In genomic region chr18:22169011-22169888, GRCh38 we compare ENCODE assay signal across 8 cellular contexts. TPM values are rescaled to one million over a fixed set of nuclear protein-coding genes. Genes with fewer than 3 reads are reported as not detected.
DNase-seq lines count a peak whose midpoint lies in the region; ATAC-seq and TF ChIP-seq lines count a peak whose summit lies in the region.

Gene GATA6, plus strand, starts transcription at chr18:22169589. Its CDS starts 1,556 bp downstream, at chr18:22171145.

- H3K36me3 ChIP-seq in HEK293 (ENCODE audit: control insufficient read depth in 2 of 2, insufficient read depth in 1 of 2, low read length in 2 of 2) = peaks cover 0 to 31% of the 10 kb centered on the region in 2 experiments; a peak in 1 of 3 replicates

- H3K27ac ChIP-seq in HEK293 (ENCODE audit: extremely low read depth, low read depth, low read length) = peak within 1 kb of the TSS; percentile 100

- no peaks in the 10 kb centered on the region for H3K9me3 ChIP-seq in HEK293 (ENCODE audit: control insufficient read depth, insufficient read depth, low read depth, low read length)

- H3K4me3 Mint-ChIP-seq in Calu3 (ENCODE audit: low read depth, unreplicated experiment) (peak within 1 kb of the TSS; percentile 98), nephron (peak within 1 kb of the TSS; percentile 93 to 99 (median 95))

- peaks cover under 1% of the 10 kb centered on the region for H3K4me1 ChIP-seq in HEK293 (ENCODE audit: control insufficient read depth, insufficient read depth, low read length)

- TF ChIP-seq CTCF in Calu3 (IDR thresholded peaks at IDR 0.05; ENCODE audit: unreplicated experiment) = no peak
- TF ChIP-seq CTCF in HEK293 (tag by site-specific recombination; IDR thresholded peaks at IDR 0.05) = peak; percentile 90
- TF ChIP-seq CTCF in fibroblast of the aortic adventitia (IDR thresholded peaks at IDR 0.05; ENCODE audit: insufficient read depth, low read length) = peak; percentile 44
- peak; percentile 35 to 49 (median 42) for TF ChIP-seq CTCF in nephron (IDR thresholded peaks at IDR 0.05; ENCODE audit: unreplicated experiment in 3 of 3)

- H3K4me1 Mint-ChIP-seq in Calu3 (ENCODE audit: low read depth, unreplicated experiment) (peaks cover 8% of the 10 kb centered on the region), nephron (peaks cover 31% of the 10 kb centered on the region)

- H3K27me3 Mint-ChIP-seq in Calu3 (ENCODE audit: unreplicated experiment) = peaks cover 23% of the 10 kb centered on the region
- H3K27me3 Mint-ChIP-seq in nephron (ENCODE audit: low read depth) = peaks cover 88% of the 10 kb centered on the region

- peak within 1 kb of the TSS; percentile 94 for H3K27ac Mint-ChIP-seq in Calu3 (ENCODE audit: unreplicated experiment)
- H3K27ac Mint-ChIP-seq in nephron = peak within 1 kb of the TSS; percentile 97 to 99 (median 97)

- intact Hi-C loops in Calu3 (cut with micrococcal nuclease; ENCODE audit: unreplicated experiment) = loop anchor here (2.0 to 5.0 kb wide), 5 partner anchors 14 to 257 kb away; no protein-coding TSS in a partner anchor

- H3K36me3 Mint-ChIP-seq in Calu3 (ENCODE audit: insufficient read depth, unreplicated experiment) (peaks cover 90% of the 10 kb centered on the region), nephron (ENCODE audit: low read depth) (peaks cover 19% of the 10 kb centered on the region)

- H3K4me3 ChIP-seq in HEK293 (ENCODE audit: low read depth, low read length) (peak within 1 kb of the TSS; percentile 96), fibroblast of the aortic adventitia (ENCODE audit: low read depth, low read length) (peak within 1 kb of the TSS; percentile 97)

- POLR2A ChIA-PET in HEK293 (lab: Yijun Ruan, JAX) = interaction anchor here (0.5 to 2.8 kb wide), 17 partner anchors 9 to 1161 kb away, joined by 3 to 10 read pairs (median 4); no protein-coding TSS in a partner anchor

- ATAC-seq in GM19467 (IDR thresholded peaks at IDR 0.05; ENCODE audit: unreplicated experiment) = no peak

- BruUV-seq in Calu3 (replicated peaks; lab: Mats Ljungman, UMichigan) = no TSS peak

- CTCF ChIA-PET in Calu3 (lab: Charles Lee) = interaction anchor here (0.6 to 1.5 kb wide), 7 partner anchors 9 to 508 kb away, joined by 3 to 7 read pairs (median 4); no protein-coding TSS in a partner anchor
- CTCF ChIA-PET in HEK293 (lab: Yijun Ruan, JAX) = interaction anchor here (0.5 kb wide), 2 partner anchors 282 to 319 kb away, joined by 3 read pairs; no protein-coding TSS in a partner anchor

- no peaks in the 10 kb centered on the region for H3K9me3 Mint-ChIP-seq in Calu3 (ENCODE audit: low read depth, unreplicated experiment)
- H3K9me3 Mint-ChIP-seq in nephron = peaks cover 4% of the 10 kb centered on the region

- peak; percentile 94 for DNase-seq in Calu3
- DNase-seq in NCI-H345 treated with DMSO at 0.1 percent for 48 hours (lab: John Stamatoyannopoulos, UW; ENCODE audit: unreplicated experiment) = peak; percentile 29
- peak; percentile 50 for DNase-seq in activated T-cell treated with anti-CD3 and anti-CD28 coated beads, Interleukin-2, amount 50 U/mL, for 1 hour
- DNase-seq in fibroblast of the aortic adventitia (ENCODE audit: low read depth) = peak; percentile 99
- no peak for DNase-seq in NK-92 treated with Interleukin-12 subunit alpha and Interleukin-12 subunit beta, amount 100 ng/mL, for 24 hours (lab: John Stamatoyannopoulos, UW)

TF ChIP-seq in HEK293, 187 proteins besides CTCF, POLR2A, EP300 and RAD21 (continues in another document):
- TF ChIP-seq, protein P1, sequence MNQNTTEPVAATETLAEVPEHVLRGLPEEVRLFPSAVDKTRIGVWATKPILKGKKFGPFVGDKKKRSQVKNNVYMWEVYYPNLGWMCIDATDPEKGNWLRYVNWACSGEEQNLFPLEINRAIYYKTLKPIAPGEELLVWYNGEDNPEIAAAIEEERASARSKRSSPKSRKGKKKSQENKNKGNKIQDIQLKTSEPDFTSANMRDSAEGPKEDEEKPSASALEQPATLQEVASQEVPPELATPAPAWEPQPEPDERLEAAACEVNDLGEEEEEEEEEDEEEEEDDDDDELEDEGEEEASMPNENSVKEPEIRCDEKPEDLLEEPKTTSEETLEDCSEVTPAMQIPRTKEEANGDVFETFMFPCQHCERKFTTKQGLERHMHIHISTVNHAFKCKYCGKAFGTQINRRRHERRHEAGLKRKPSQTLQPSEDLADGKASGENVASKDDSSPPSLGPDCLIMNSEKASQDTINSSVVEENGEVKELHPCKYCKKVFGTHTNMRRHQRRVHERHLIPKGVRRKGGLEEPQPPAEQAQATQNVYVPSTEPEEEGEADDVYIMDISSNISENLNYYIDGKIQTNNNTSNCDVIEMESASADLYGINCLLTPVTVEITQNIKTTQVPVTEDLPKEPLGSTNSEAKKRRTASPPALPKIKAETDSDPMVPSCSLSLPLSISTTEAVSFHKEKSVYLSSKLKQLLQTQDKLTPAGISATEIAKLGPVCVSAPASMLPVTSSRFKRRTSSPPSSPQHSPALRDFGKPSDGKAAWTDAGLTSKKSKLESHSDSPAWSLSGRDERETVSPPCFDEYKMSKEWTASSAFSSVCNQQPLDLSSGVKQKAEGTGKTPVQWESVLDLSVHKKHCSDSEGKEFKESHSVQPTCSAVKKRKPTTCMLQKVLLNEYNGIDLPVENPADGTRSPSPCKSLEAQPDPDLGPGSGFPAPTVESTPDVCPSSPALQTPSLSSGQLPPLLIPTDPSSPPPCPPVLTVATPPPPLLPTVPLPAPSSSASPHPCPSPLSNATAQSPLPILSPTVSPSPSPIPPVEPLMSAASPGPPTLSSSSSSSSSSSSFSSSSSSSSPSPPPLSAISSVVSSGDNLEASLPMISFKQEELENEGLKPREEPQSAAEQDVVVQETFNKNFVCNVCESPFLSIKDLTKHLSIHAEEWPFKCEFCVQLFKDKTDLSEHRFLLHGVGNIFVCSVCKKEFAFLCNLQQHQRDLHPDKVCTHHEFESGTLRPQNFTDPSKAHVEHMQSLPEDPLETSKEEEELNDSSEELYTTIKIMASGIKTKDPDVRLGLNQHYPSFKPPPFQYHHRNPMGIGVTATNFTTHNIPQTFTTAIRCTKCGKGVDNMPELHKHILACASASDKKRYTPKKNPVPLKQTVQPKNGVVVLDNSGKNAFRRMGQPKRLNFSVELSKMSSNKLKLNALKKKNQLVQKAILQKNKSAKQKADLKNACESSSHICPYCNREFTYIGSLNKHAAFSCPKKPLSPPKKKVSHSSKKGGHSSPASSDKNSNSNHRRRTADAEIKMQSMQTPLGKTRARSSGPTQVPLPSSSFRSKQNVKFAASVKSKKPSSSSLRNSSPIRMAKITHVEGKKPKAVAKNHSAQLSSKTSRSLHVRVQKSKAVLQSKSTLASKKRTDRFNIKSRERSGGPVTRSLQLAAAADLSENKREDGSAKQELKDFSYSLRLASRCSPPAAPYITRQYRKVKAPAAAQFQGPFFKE (tag by site-specific recombination; IDR thresholded peaks at IDR 0.05; ENCODE audit: borderline replicate concordance) = peak; percentile 33; the same call in 1 of the 2 replicates
- TF ChIP-seq GLIS1 (tag by site-specific recombination; IDR thresholded peaks at IDR 0.05) (peak; percentile 83), ZNF777 (tag by site-specific recombination; IDR thresholded peaks at IDR 0.05; ENCODE audit: borderline replicate concordance) (peak; percentile 79; the same call in 1 of the 2 replicates), ZNF426 (tag by site-specific recombination; IDR thresholded peaks at IDR 0.05) (no peak), SALL2 (tag by site-specific recombination; IDR thresholded peaks at IDR 0.05; ENCODE audit: borderline replicate concordance) (no peak), ZNF140 (tag by site-specific recombination; IDR thresholded peaks at IDR 0.05) (no peak), ZBTB8A (tag by site-specific recombination; IDR thresholded peaks at IDR 0.05) (peak; percentile 95), GLI2 (tag by site-specific recombination; IDR thresholded peaks at IDR 0.05; ENCODE audit: borderline replicate concordance, low read depth) (no peak), BCL11A (tag by site-specific recombination; IDR thresholded peaks at IDR 0.05; ENCODE audit: low read depth) (0 out of 2 replicates have a peak, but pooled peaks have one; percentile 65), HOXA7 (CRISPR knock-in tag; IDR thresholded peaks at IDR 0.05; ENCODE audit: borderline replicate concordance) (no peak), ZBTB6 (tag by site-specific recombination; IDR thresholded peaks at IDR 0.05) (peak; percentile 85)
- TF ChIP-seq, protein P2, sequence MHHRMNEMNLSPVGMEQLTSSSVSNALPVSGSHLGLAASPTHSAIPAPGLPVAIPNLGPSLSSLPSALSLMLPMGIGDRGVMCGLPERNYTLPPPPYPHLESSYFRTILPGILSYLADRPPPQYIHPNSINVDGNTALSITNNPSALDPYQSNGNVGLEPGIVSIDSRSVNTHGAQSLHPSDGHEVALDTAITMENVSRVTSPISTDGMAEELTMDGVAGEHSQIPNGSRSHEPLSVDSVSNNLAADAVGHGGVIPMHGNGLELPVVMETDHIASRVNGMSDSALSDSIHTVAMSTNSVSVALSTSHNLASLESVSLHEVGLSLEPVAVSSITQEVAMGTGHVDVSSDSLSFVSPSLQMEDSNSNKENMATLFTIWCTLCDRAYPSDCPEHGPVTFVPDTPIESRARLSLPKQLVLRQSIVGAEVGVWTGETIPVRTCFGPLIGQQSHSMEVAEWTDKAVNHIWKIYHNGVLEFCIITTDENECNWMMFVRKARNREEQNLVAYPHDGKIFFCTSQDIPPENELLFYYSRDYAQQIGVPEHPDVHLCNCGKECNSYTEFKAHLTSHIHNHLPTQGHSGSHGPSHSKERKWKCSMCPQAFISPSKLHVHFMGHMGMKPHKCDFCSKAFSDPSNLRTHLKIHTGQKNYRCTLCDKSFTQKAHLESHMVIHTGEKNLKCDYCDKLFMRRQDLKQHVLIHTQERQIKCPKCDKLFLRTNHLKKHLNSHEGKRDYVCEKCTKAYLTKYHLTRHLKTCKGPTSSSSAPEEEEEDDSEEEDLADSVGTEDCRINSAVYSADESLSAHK (tag by site-specific recombination; IDR thresholded peaks at IDR 0.05) = peak; percentile 71

RNA-seq across cellular contexts. Expression of gene GATA6, which starts in this region (rescaled TPM):
- 54.6 and 58.4 TPM in 2 replicates for total RNA-seq in Calu3 (2022)
- total RNA-seq in fibroblast of the aortic adventitia (ENCODE audit: low replicate concordance) = 22.5 and 34.0 TPM in 2 replicates
